In genomic region chr7:25856056-25856780, GRCh38 we compare ENCODE assay signal across 8 cellular contexts.
DNase-seq lines count a peak whose midpoint lies in the region; ATAC-seq and TF ChIP-seq lines count a peak whose summit lies in the region.

No MANE protein-coding gene starts in this region.

- H3K4me3 ChIP-seq in dorsolateral prefrontal cortex (peak overlapping the region in 57 of 59 donors; percentile 10 to 64 (median 44)), rectal smooth muscle tissue (ENCODE audit: low read length) (peak overlapping the region; percentile 62), thyroid gland (replicated peaks in 1 of 3) (peak overlapping the region in 1 of 3 donors; percentile 12)

- H3K27me3 ChIP-seq in dorsolateral prefrontal cortex, result peaks cover 18 to 100% (median 94%) of the 10 kb centered on the region in 45 donors
- peaks cover 9% of the 10 kb centered on the region for H3K27me3 ChIP-seq in rectal smooth muscle tissue (ENCODE audit: control insufficient read depth, insufficient read depth, low read length)
- H3K27me3 ChIP-seq in thyroid gland, result peaks cover 78% of the 10 kb centered on the region

- TF ChIP-seq POLR2A in thyroid gland (IDR thresholded peaks at IDR 0.05), result no peak

- ATAC-seq in GM18499 (IDR thresholded peaks at IDR 0.05; ENCODE audit: insufficient read depth, unreplicated experiment) (peak; percentile 1), HG02973 (IDR thresholded peaks at IDR 0.05; ENCODE audit: unreplicated experiment) (no peak)

- H3K9ac ChIP-seq in rectal smooth muscle tissue (ENCODE audit: low read length), result peak overlapping the region; percentile 6

- WGBS in thyroid gland, 2 donors, result 20 to 25% methylated on average over 18 of the region's 18 CpGs

- intact Hi-C loops in dorsolateral prefrontal cortex (cut with DNase I), result loop anchor here (10.0 kb wide), 2 partner anchors 1009 to 1309 kb away; partner anchors contain the start of genes HOXA9 (in 1 of the 2) and SKAP2 (in 1 of the 2)
- intact Hi-C loops in thyroid gland (cut with DNase I), result loop anchor here (10.0 kb wide), 2 partner anchors 461 to 1309 kb away; partner anchors contain the start of gene HOXA9

- H3K4me1 ChIP-seq in rectal smooth muscle tissue (ENCODE audit: control insufficient read depth, insufficient read depth, low read length), result peaks cover 24% of the 10 kb centered on the region
- peaks cover 16 to 20% of the 10 kb centered on the region in 2 donors for H3K4me1 ChIP-seq in thyroid gland

- H3K36me3 ChIP-seq in rectal smooth muscle tissue (ENCODE audit: control insufficient read depth, insufficient read depth, low read length), result no peaks in the 10 kb centered on the region
- no peaks in the 10 kb centered on the region for H3K36me3 ChIP-seq in thyroid gland

- H3K27ac ChIP-seq in dorsolateral prefrontal cortex (peak overlapping the region in 12 of 59 donors; percentile 15 to 74 (median 48)), rectal smooth muscle tissue (ENCODE audit: low read depth, low read length) (peak overlapping the region; percentile 89), thyroid gland (peak overlapping the region in 1 of 3 donors; percentile 15)

- TF ChIP-seq CTCF in dorsolateral prefrontal cortex (IDR thresholded peaks at IDR 0.05 in 54 of 56, conservative IDR thresholded peaks at IDR 0.05 in 2 of 56; ENCODE audit: low read depth in 1 of 56, partially characterized antibody in 56 of 56) (no peak), thyroid gland (IDR thresholded peaks at IDR 0.05) (no peak)

- H3K9me3 ChIP-seq in thyroid gland, result no peaks in the 10 kb centered on the region

- DNase-seq in NCI-H2107 treated with DMSO at 0.1 percent for 48 hours (lab: John Stamatoyannopoulos, UW; ENCODE audit: unreplicated experiment) (peak; percentile 84), dorsolateral prefrontal cortex (no peak), amygdala (lab: John Stamatoyannopoulos, UW) (no peak), thyroid gland (no peak)
- no peak for DNase-seq in NK-92 treated with Interleukin-12 subunit alpha and Interleukin-12 subunit beta, amount 100 ng/mL, for 24 hours (lab: John Stamatoyannopoulos, UW)
